ENCODE assay signal across 17 cellular contexts in genomic region chr4:113614414-113614813, GRCh38.
DNase-seq lines count a peak whose midpoint lies in the region; ATAC-seq, FAIRE-seq and TF ChIP-seq lines count a peak whose summit lies in the region.
"Had no signal": no experiment of that assay in that cellular context is flagged by ENCODE, and none has a peak within 500 bp of the region (broad histone marks: within the 10 kb centered on the region; RNA-seq: fewer than 3 reads in every experiment).

No MANE protein-coding gene starts in this region.

- no peaks in the 10 kb centered on the region for H3K27me3 Mint-ChIP-seq in activated B cell treated with CpG ODN at 0.5 μM for 24 hours

- H3K9me3 ChIP-seq in cardiac muscle cell (ENCODE audit: low read depth), result no peaks in the 10 kb centered on the region

- ATAC-seq in Right ventricle myocardium superior (ENCODE audit: poor library complexity), result no peak
- peak; percentile 54 for ATAC-seq in GM19372 (IDR thresholded peaks at IDR 0.05; ENCODE audit: low read depth, unreplicated experiment)
- ATAC-seq in activated B cell treated with CpG ODN at 0.5 μM for 24 hours (ENCODE audit: low read depth), result no peak
- ATAC-seq in GM19452 (IDR thresholded peaks at IDR 0.05; ENCODE audit: unreplicated experiment), result no peak

- intact Hi-C loops in Right ventricle myocardium superior (cut with DNase I), result no loop called here
- intact Hi-C loops in activated B cell treated with CpG ODN at 0.5 μM for 24 hours (cut with micrococcal nuclease), result no loop called here

- H3K27ac ChIP-seq in cardiac muscle cell, result peak overlapping the region; percentile 24
- H3K27ac ChIP-seq: C4-2B had no signal

- no peaks in the 10 kb centered on the region for H3K27me3 ChIP-seq in cardiac muscle cell

- TF ChIP-seq CTCF in cardiac muscle cell (IDR thresholded peaks at IDR 0.05; ENCODE audit: low read depth, low read length), result no peak
- TF ChIP-seq CTCF in activated B cell treated with CpG ODN at 0.5 μM for 24 hours (IDR thresholded peaks at IDR 0.05), result no peak

- no peaks in the 10 kb centered on the region for H3K9me3 Mint-ChIP-seq in activated B cell treated with CpG ODN at 0.5 μM for 24 hours

- peaks cover 31% of the 10 kb centered on the region for H3K4me1 ChIP-seq in cardiac muscle cell (ENCODE audit: low read depth)

- peak overlapping the region; percentile 63 for H3K27ac Mint-ChIP-seq in activated B cell treated with CpG ODN at 0.5 μM for 24 hours

- CTCF ChIA-PET in activated B cell treated with CpG ODN at 0.5 μM for 24 hours (lab: Charles Lee), result interaction anchor here (1.0 kb wide), 1 partner anchor 22 kb away, joined by 3 read pairs; no protein-coding TSS in a partner anchor

- H3K4me3 Mint-ChIP-seq in activated B cell treated with CpG ODN at 0.5 μM for 24 hours, result no peak overlapping the region

- H3K36me3 ChIP-seq in cardiac muscle cell, result no peaks in the 10 kb centered on the region

- H3K4me1 Mint-ChIP-seq in activated B cell treated with CpG ODN at 0.5 μM for 24 hours, result peaks cover 59% of the 10 kb centered on the region

- peaks cover 10% of the 10 kb centered on the region for H3K36me3 Mint-ChIP-seq in activated B cell treated with CpG ODN at 0.5 μM for 24 hours (ENCODE audit: low read depth)

- no peak overlapping the region for H3K4me3 ChIP-seq in cardiac muscle cell

- DNase-seq in cardiac muscle cell (ENCODE audit: low read depth in 1 of 2, low spot score in 1 of 2) (no peak), Right ventricle myocardium superior (no peak), activated B cell treated with CpG ODN at 0.5 μM for 24 hours (no peak), NCI-H510A treated with DMSO at 0.1 percent for 48 hours (lab: John Stamatoyannopoulos, UW) (no peak), mesenteric fat pad (ENCODE audit: low spot score) (no peak)
- DNase-seq: DND-41, GDM1, HCEC 1CT, KG1, NCI-H1436, NCI-H2029 treated with DMSO at 0.1 percent for 48 hours, NCI-H526 treated with DMSO at 0.1 percent for 48 hours had no signal

- FAIRE-seq in islet of Langerhans (lab: Jason Lieb, UNC), result peak; percentile 43
- FAIRE-seq: A204.1 had no signal

- POLR2A ChIA-PET in activated B cell treated with CpG ODN at 0.5 μM for 24 hours (lab: Charles Lee), result interaction anchor here (1.6 to 2.2 kb wide), 2 partner anchors 18 to 50 kb away, joined by 5 to 13 read pairs; no protein-coding TSS in a partner anchor
